ENCODE assay signal across 1 cellular context in genomic region chr3:44712455-44713075, GRCh38.
TF ChIP-seq lines count a peak whose summit lies in the region.

Gene ZNF502 (plus strand): TSS chr3:44712660. CDS start chr3:44720262, 7,602 bp downstream.

TF ChIP-seq in H1, 55 proteins besides CTCF, POLR2A, EP300 and RAD21 (continued from another document):
- TF ChIP-seq SIX5 (IDR thresholded peaks at IDR 0.05; ENCODE audit: low read depth, low read length) (no peak), CHD7 (IDR thresholded peaks at IDR 0.05; ENCODE audit: insufficient replicate concordance, low read length) (no peak), SUZ12 (IDR thresholded peaks at IDR 0.05; ENCODE audit: low read length) (no peak), CBX8 (IDR thresholded peaks at IDR 0.05; ENCODE audit: borderline replicate concordance, low read depth, low read length) (no peak), GTF2F1 (IDR thresholded peaks at IDR 0.05; ENCODE audit: borderline replicate concordance, low read depth, low read length) (peak; percentile 48; the same call in 1 of the 2 replicates), SP1 (IDR thresholded peaks at IDR 0.05; ENCODE audit: low read depth, low read length) (no peak), CTBP2 (IDR thresholded peaks at IDR 0.05; ENCODE audit: borderline replicate concordance, insufficient read depth, insufficient read length, low read length) (no peak), BACH1 (IDR thresholded peaks at IDR 0.05; ENCODE audit: low read length) (no peak), TAF7 (optimal IDR thresholded peaks at IDR 0.05; ENCODE audit: borderline replicate concordance, low read depth, low read length) (peak; percentile 78), KDM4A (IDR thresholded peaks at IDR 0.05; ENCODE audit: low read depth, low read length, severe bottlenecking) (peak; percentile 99), EZH2 (IDR thresholded peaks at IDR 0.05; ENCODE audit: low read depth, low read length, severe bottlenecking) (peak; percentile 32), SRF (IDR thresholded peaks at IDR 0.05; ENCODE audit: low read depth, low read length) (0 out of 2 replicates have a peak, but pooled peaks have one; percentile 68), NRF1 (IDR thresholded peaks at IDR 0.05; ENCODE audit: low read depth, low read length) (0 out of 2 replicates have a peak, but pooled peaks have one; percentile 9), CBX5 (IDR thresholded peaks at IDR 0.05; ENCODE audit: low read depth, low read length) (no peak)
